In the genomic region with DNA sequence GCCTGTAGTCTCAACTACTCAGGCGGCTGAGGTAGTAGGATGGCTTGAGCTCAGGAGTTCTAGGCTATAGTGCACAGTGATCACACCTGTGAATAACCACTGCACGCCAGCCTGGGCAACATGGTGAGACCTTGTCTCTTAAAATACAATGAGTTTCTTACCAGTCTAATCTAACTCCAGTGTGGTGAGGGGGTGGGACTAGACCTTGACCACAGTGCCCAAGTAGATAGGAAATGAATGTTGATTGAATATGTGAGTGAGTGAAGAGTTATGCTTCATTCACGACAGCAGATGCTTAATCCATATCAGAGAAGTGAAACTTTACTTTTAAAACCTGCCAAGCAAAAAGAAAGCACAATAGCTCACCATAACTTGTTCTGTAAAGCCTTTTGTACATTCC, we compare ENCODE assay signal across 15 cellular contexts. TPM values are rescaled to one million over a fixed set of nuclear protein-coding genes. Genes with fewer than 3 reads are reported as not detected.
DNase-seq lines count a peak whose midpoint lies in the region; ATAC-seq and TF ChIP-seq lines count a peak whose summit lies in the region.
"Had no signal": no experiment of that assay in that cellular context is flagged by ENCODE, and none has a peak within 500 bp of the region (broad histone marks: within the 10 kb centered on the region; RNA-seq: fewer than 3 reads in every experiment).

No MANE protein-coding gene starts in this region.

- no peak overlapping the region for H2BK120ac ChIP-seq in mesendoderm (ENCODE audit: low read depth, low read length)

- H3K9me3 ChIP-seq in OCI-LY3 (ENCODE audit: insufficient read depth, low read length): no peaks in the 10 kb centered on the region
- H3K9me3 ChIP-seq in body of pancreas: no peaks in the 10 kb centered on the region
- no peaks in the 10 kb centered on the region for H3K9me3 ChIP-seq in GM23248 (ENCODE audit: low read depth)
- H3K9me3 ChIP-seq: right atrium auricular region, tibial artery had no signal

- H4K5ac ChIP-seq in mesendoderm (ENCODE audit: low read length): no peak overlapping the region

- H2BK5ac ChIP-seq in mesendoderm (ENCODE audit: low read length): no peak overlapping the region

- H3K79me1 ChIP-seq in mesendoderm (ENCODE audit: low read length): peaks cover 6% of the 10 kb centered on the region

- H3K27me3 ChIP-seq in OCI-LY3 (ENCODE audit: low read depth, low read length) (no peaks in the 10 kb centered on the region), body of pancreas (no peaks in the 10 kb centered on the region), mesendoderm (ENCODE audit: insufficient read depth, low read length, poor library complexity) (no peaks in the 10 kb centered on the region), GM23248 (replicated peaks; ENCODE audit: insufficient read depth) (no peaks in the 10 kb centered on the region)
- H3K27me3 ChIP-seq: right atrium auricular region, tibial artery had no signal

- no peak overlapping the region for H2AK5ac ChIP-seq in mesendoderm (ENCODE audit: low read length)

- H3K9ac ChIP-seq in OCI-LY3 (ENCODE audit: low read length) (no peak overlapping the region; the same call in 1 of the 2 replicates), mesendoderm (ENCODE audit: low read length) (no peak overlapping the region), GM23248 (no peak overlapping the region)

- TF ChIP-seq CTCF in OCI-LY3 (IDR thresholded peaks at IDR 0.05; ENCODE audit: low read depth, low read length) (no peak), body of pancreas (IDR thresholded peaks at IDR 0.05) (no peak)

- H3K4me1 ChIP-seq in OCI-LY3 (ENCODE audit: low read length): peaks cover 15% of the 10 kb centered on the region
- no peaks in the 10 kb centered on the region for H3K4me1 ChIP-seq in body of pancreas
- H3K4me1 ChIP-seq in mesendoderm (ENCODE audit: control insufficient read depth, low read depth, low read length): no peaks in the 10 kb centered on the region
- no peaks in the 10 kb centered on the region for H3K4me1 ChIP-seq in GM23248 (ENCODE audit: insufficient read depth)
- H3K4me1 ChIP-seq: right atrium auricular region, tibial artery had no signal

- ATAC-seq in GM18502 (IDR thresholded peaks at IDR 0.05; ENCODE audit: poor library complexity, unreplicated experiment) (peak; percentile 92), GM19468 (IDR thresholded peaks at IDR 0.05; ENCODE audit: extremely low read depth, unreplicated experiment) (peak; percentile 78), HG02981 (IDR thresholded peaks at IDR 0.05; ENCODE audit: unreplicated experiment) (peak; percentile 91), body of pancreas (no peak)

- no peaks in the 10 kb centered on the region for H3K9me2 ChIP-seq in GM23248 (ENCODE audit: insufficient read depth)

- no peak for TF ChIP-seq POLR2A in body of pancreas (IDR thresholded peaks at IDR 0.05)

- H2AFZ ChIP-seq in OCI-LY3 (ENCODE audit: low read depth, low read length): no peak overlapping the region
- H2AFZ ChIP-seq in GM23248: no peak overlapping the region

- no peak overlapping the region for H4K8ac ChIP-seq in mesendoderm (ENCODE audit: low read depth, low read length)

- DNase-seq in NCI-H2029 treated with DMSO at 0.1 percent for 48 hours (lab: John Stamatoyannopoulos, UW): no peak
- no peak for DNase-seq in body of pancreas
- no peak for DNase-seq in mesendoderm
- DNase-seq in GM23248: no peak
- DNase-seq: DMS79 treated with DMSO at 0.1 percent for 48 hours, islet precursor cell, NCI-H524 treated with DMSO at 0.1 percent for 48 hours, tibial artery had no signal

- 81% methylated on average over 3 of the region's 3 CpGs for WGBS in body of pancreas, 2 donors
- no CpG with 5 or more reads among the region's 3 CpGs for WGBS in mesendoderm (ENCODE audit: extremely low coverage, insufficient coverage, low lambda C conversion rate)
- WGBS in GM23248 (ENCODE audit: low coverage in 1 of 2, low lambda C conversion rate in 2 of 2, missing lambda C conversion rate in 2 of 2), 2 experiments: 93 to 94% methylated on average over 3 of the region's 3 CpGs

- H2BK15ac ChIP-seq in mesendoderm (replicated peaks; ENCODE audit: low read depth): no peak overlapping the region

- no peaks in the 10 kb centered on the region for H3K36me3 ChIP-seq in OCI-LY3 (replicated peaks; ENCODE audit: low read depth, low read length)
- H3K36me3 ChIP-seq in body of pancreas (replicated peaks in 1 of 2; ENCODE audit: insufficient read depth in 1 of 2, low read depth in 2 of 2): peaks cover 0 to 3% of the 10 kb centered on the region in 2 donors
- H3K36me3 ChIP-seq in mesendoderm (ENCODE audit: control insufficient read depth, insufficient read depth, low read length): peaks cover 2% of the 10 kb centered on the region
- peaks cover 11% of the 10 kb centered on the region for H3K36me3 ChIP-seq in GM23248 (ENCODE audit: low read depth)

- in situ Hi-C loops in GM23248 (cut with MboI): no loop called here

- intact Hi-C loops in body of pancreas (cut with DNase I): no loop called here

- H3K23ac ChIP-seq in mesendoderm (ENCODE audit: low read length): no peak overlapping the region

- no peak overlapping the region for H3K4ac ChIP-seq in mesendoderm (ENCODE audit: low read depth, low read length)

- no peaks in the 10 kb centered on the region for H3F3A ChIP-seq in GM23248 (ENCODE audit: insufficient read depth)

- no peak overlapping the region for H3K56ac ChIP-seq in mesendoderm (ENCODE audit: low read length)

- no peak overlapping the region for H3K18ac ChIP-seq in mesendoderm (ENCODE audit: low read length)

- H4K20me1 ChIP-seq in OCI-LY3 (ENCODE audit: insufficient read depth, low read length) (no peaks in the 10 kb centered on the region), GM23248 (ENCODE audit: insufficient read depth) (0 out of 2 replicates have a peak, but pooled peaks cover 3% of the 10 kb centered on the region)

- peak overlapping the region; percentile 69 for H3K4me2 ChIP-seq in OCI-LY3 (ENCODE audit: low read length)
- H3K4me2 ChIP-seq in mesendoderm (ENCODE audit: low read length): no peak overlapping the region
- no peak overlapping the region for H3K4me2 ChIP-seq in GM23248 (ENCODE audit: unreplicated experiment)

- H3K79me2 ChIP-seq in OCI-LY3 (ENCODE audit: low read length) (no peaks in the 10 kb centered on the region), mesendoderm (ENCODE audit: control insufficient read depth, insufficient read depth, low read length) (no peaks in the 10 kb centered on the region), GM23248 (ENCODE audit: insufficient read depth) (0 out of 2 replicates have a peak, but pooled peaks cover 7% of the 10 kb centered on the region)

- H3K27ac ChIP-seq in OCI-LY3 (ENCODE audit: low read length) (0 out of 2 replicates have a peak overlapping the region, but pooled peaks have one; percentile 5), body of pancreas (no peak overlapping the region), mesendoderm (ENCODE audit: low read depth, low read length) (no peak overlapping the region), GM23248 (no peak overlapping the region)
- H3K27ac ChIP-seq: HL-60, right atrium auricular region, SK-N-MC, tibial artery had no signal

- H3K4me3 ChIP-seq in OCI-LY3 (ENCODE audit: low read length): peak overlapping the region; percentile 24
- H3K4me3 ChIP-seq in body of pancreas: no peak overlapping the region
- H3K4me3 ChIP-seq in mesendoderm (ENCODE audit: low read length): no peak overlapping the region
- no peak overlapping the region for H3K4me3 ChIP-seq in GM23248
- H3K4me3 ChIP-seq: right atrium auricular region, SK-N-MC, tibial artery had no signal

RNA-seq across cellular contexts. Expression of gene AK7, which starts 11.2 kb away (rescaled TPM):
- 1 to 10 TPM; 1.6 to 4.3 TPM for total RNA-seq in body of pancreas
- 1.2 TPM for polyA plus RNA-seq in mesendoderm (2013, experiment 1 of 2)
- 1.2 TPM for polyA plus RNA-seq in mesendoderm (2013, experiment 2 of 2)
- not detected in 2 replicates for total RNA-seq in GM23248 (2014; rRNA removed; shearing (Covaris generic))
- polyA plus RNA-seq in GM23248 (2016; fragmentation: Nextera tagmentation; extraction: Ambion mirVana): 0.28 and 0.45 TPM in 2 replicates

RNA-seq across cellular contexts. Expression of gene GSKIP, which starts 17.4 kb away (rescaled TPM):
- 10 to 100 TPM in 1 of 2 donors, 1 to 10 TPM in 1; 8.0 to 11.2 TPM for total RNA-seq in body of pancreas
- 24.4 TPM for polyA plus RNA-seq in mesendoderm (2013, experiment 1 of 2)
- polyA plus RNA-seq in mesendoderm (2013, experiment 2 of 2): 25.2 TPM
- 46.5 and 47.3 TPM in 2 replicates for total RNA-seq in GM23248 (2014; rRNA removed; shearing (Covaris generic))
- polyA plus RNA-seq in GM23248 (2016; fragmentation: Nextera tagmentation; extraction: Ambion mirVana): 35.4 and 37.3 TPM in 2 replicates

RNA-seq across cellular contexts. Expression of gene ATG2B, which starts 17.6 kb away (rescaled TPM):
- total RNA-seq in body of pancreas: 10 to 100 TPM; 26.2 to 51.7 TPM
- polyA plus RNA-seq in mesendoderm (2013, experiment 1 of 2): 4.8 TPM
- 4.3 TPM for polyA plus RNA-seq in mesendoderm (2013, experiment 2 of 2)
- total RNA-seq in GM23248 (2014; rRNA removed; shearing (Covaris generic)): 10.0 and 10.7 TPM in 2 replicates
- 2.5 and 2.9 TPM in 2 replicates for polyA plus RNA-seq in GM23248 (2016; fragmentation: Nextera tagmentation; extraction: Ambion mirVana)
